In the genomic region with DNA sequence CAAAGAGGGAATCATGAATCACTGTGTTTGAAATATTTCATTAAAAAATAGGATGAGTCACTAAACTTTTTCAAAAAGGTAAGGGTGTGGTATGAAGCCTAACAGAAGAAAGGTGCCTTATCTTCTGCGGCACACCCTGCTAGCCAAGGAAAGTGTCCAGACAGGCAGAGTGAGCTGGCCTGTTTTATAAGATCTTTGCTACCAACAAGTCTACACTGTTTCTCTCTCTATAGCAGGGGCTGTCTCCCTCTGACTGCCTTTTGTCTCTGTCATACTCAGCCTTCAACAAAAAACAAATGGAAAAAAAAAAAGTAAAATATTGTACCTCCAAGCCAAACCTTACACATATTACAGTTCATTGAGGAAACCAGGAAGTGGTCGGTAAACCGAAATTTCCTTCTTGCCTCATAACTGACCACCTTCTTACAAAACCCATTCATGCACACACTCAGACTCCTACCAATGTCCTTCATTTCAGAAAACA, we compare ENCODE assay signal across 13 cellular contexts. TPM values are rescaled to one million over a fixed set of nuclear protein-coding genes. Genes with fewer than 3 reads are reported as not detected.
DNase-seq lines count a peak whose midpoint lies in the region; ATAC-seq and TF ChIP-seq lines count a peak whose summit lies in the region.
"Had no signal": no experiment of that assay in that cellular context is flagged by ENCODE, and none has a peak within 500 bp of the region (broad histone marks: within the 10 kb centered on the region; RNA-seq: fewer than 3 reads in every experiment).

No MANE protein-coding gene starts in this region.

- peaks cover 11% of the 10 kb centered on the region; the same call in 1 of the 2 replicates for H3F3A ChIP-seq in Loucy (ENCODE audit: low read depth)

- POLR2A ChIA-PET in CD8-positive, alpha-beta memory T cell (lab: Charles Lee), result no interaction called here

- no peaks in the 10 kb centered on the region for H3K9me3 Mint-ChIP-seq in CD8-positive, alpha-beta memory T cell
- H3K9me3 Mint-ChIP-seq in activated T-helper 17 cell treated with anti-CD3 and anti-CD28 coated beads, Interleukin-2, amount 50 U/mL, for 72 hours, result no peaks in the 10 kb centered on the region
- H3K9me3 Mint-ChIP-seq: activated T-cell treated with anti-CD3 and anti-CD28 coated beads, Interleukin-2, amount 50 U/mL, for 4 hours; dendritic cell treated with granulocyte-macrophage colony-stimulating factor and Interleukin-4, amounts not matched to agents 40 ng/mL and 50 ng/mL, for 4 days had no signal

- H3K4me1 Mint-ChIP-seq in CD8-positive, alpha-beta memory T cell, result peaks cover 68 to 91% (median 90%) of the 10 kb centered on the region in 3 donors
- peaks cover 35% of the 10 kb centered on the region for H3K4me1 Mint-ChIP-seq in activated T-helper 17 cell treated with anti-CD3 and anti-CD28 coated beads, Interleukin-2, amount 50 U/mL, for 72 hours

- no peak overlapping the region for H3K27ac ChIP-seq in CD8-positive, alpha-beta memory T cell (ENCODE audit: low read depth, low read length)
- H3K27ac ChIP-seq in mucosa of rectum (ENCODE audit: low read depth in 2 of 2, low read length in 2 of 2), result peak overlapping the region; percentile 44 to 84
- no peak overlapping the region for H3K27ac ChIP-seq in adrenal gland
- H3K27ac ChIP-seq: tibial artery had no signal

- peaks cover 16% of the 10 kb centered on the region for H4K20me1 ChIP-seq in Loucy (ENCODE audit: insufficient read depth, low read length, poor library complexity, severe bottlenecking)

- H3K9me2 ChIP-seq in Loucy (replicated peaks; ENCODE audit: low read depth, low read length), result no peaks in the 10 kb centered on the region

- CTCF ChIA-PET in CD8-positive, alpha-beta memory T cell (lab: Charles Lee), result no interaction called here

- peak overlapping the region in 6 of 8 donors; percentile 7 to 87 (median 30) for H3K27ac Mint-ChIP-seq in CD8-positive, alpha-beta memory T cell
- H3K27ac Mint-ChIP-seq in activated T-helper 17 cell treated with anti-CD3 and anti-CD28 coated beads, Interleukin-2, amount 50 U/mL, for 72 hours, result peak overlapping the region; percentile 6
- H3K27ac Mint-ChIP-seq: dendritic cell treated with granulocyte-macrophage colony-stimulating factor and Interleukin-4, amounts not matched to agents 40 ng/mL and 50 ng/mL, for 4 days had no signal

- H3K4me1 ChIP-seq in CD8-positive, alpha-beta memory T cell (ENCODE audit: insufficient read depth, low read length), result peaks cover 31% of the 10 kb centered on the region
- H3K4me1 ChIP-seq in Loucy (ENCODE audit: insufficient read depth, low read length, poor library complexity, severe bottlenecking) (peaks cover 83% of the 10 kb centered on the region), mucosa of rectum (ENCODE audit: control insufficient read depth in 2 of 2, insufficient read depth in 2 of 2, low read length in 2 of 2) (peaks cover 23 to 36% of the 10 kb centered on the region in 2 donors), adrenal gland (replicated peaks in 1 of 2) (peaks cover 0 to 26% of the 10 kb centered on the region in 2 donors)
- H3K4me1 ChIP-seq: tibial artery had no signal

- 71 to 87% (median 79%) methylated on average over 3 of the region's 3 CpGs for WGBS in adrenal gland, 4 donors

- DNase-seq in CD8-positive, alpha-beta memory T cell, result no peak
- DNase-seq in dedifferentiated amniotic fluid mesenchymal stem cell (ENCODE audit: extremely low spot score) (no peak), NCI-H1417 treated with DMSO at 0.1 percent for 48 hours (lab: John Stamatoyannopoulos, UW) (no peak), adrenal gland (no peak)
- DNase-seq in stimulated activated CD4-positive, alpha-beta T cell treated with anti-CD3 and anti-CD28 coated beads, Interleukin-1b, Interleukin-23, amount 100 ng/mL, for 48 hours, result no peak
- DNase-seq: activated T-cell treated with anti-CD3 and anti-CD28 coated beads, Interleukin-2, amount 50 U/mL, for 4 hours; GOT3; stimulated activated CD4-positive, alpha-beta T cell treated with anti-CD3 and anti-CD28 coated beads, Interleukin-4, amount 100 ng/mL, for 1 hour; tibial artery had no signal

- peak overlapping the region in 1 of 7 donors; percentile 1 for H3K4me3 Mint-ChIP-seq in CD8-positive, alpha-beta memory T cell
- no peak overlapping the region for H3K4me3 Mint-ChIP-seq in activated T-helper 17 cell treated with anti-CD3 and anti-CD28 coated beads, Interleukin-2, amount 50 U/mL, for 72 hours
- H3K4me3 Mint-ChIP-seq: activated T-cell treated with anti-CD3 and anti-CD28 coated beads, Interleukin-2, amount 50 U/mL, for 4 hours; dendritic cell treated with granulocyte-macrophage colony-stimulating factor and Interleukin-4, amounts not matched to agents 40 ng/mL and 50 ng/mL, for 4 days had no signal

- H3K9me3 ChIP-seq in CD8-positive, alpha-beta memory T cell (ENCODE audit: low read length), result no peaks in the 10 kb centered on the region
- H3K9me3 ChIP-seq in Loucy (ENCODE audit: insufficient read depth, low read depth, low read length), result no peaks in the 10 kb centered on the region
- no peaks in the 10 kb centered on the region for H3K9me3 ChIP-seq in mucosa of rectum (ENCODE audit: control insufficient read depth in 2 of 2, low read length in 2 of 2)
- no peaks in the 10 kb centered on the region for H3K9me3 ChIP-seq in adrenal gland (replicated peaks in 1 of 3)
- H3K9me3 ChIP-seq: tibial artery had no signal

- ATAC-seq in activated T-helper 17 cell treated with anti-CD3 and anti-CD28 coated beads, Interleukin-2, amount 50 U/mL, for 72 hours (replicated peaks), result peak; percentile 43
- ATAC-seq: activated T-cell treated with anti-CD3 and anti-CD28 coated beads, Interleukin-2, amount 50 U/mL, for 4 hours had no signal

- H3K27me3 ChIP-seq in CD8-positive, alpha-beta memory T cell (ENCODE audit: insufficient read depth, low read length, poor library complexity, severe bottlenecking), result no peaks in the 10 kb centered on the region
- H3K27me3 ChIP-seq in Loucy (ENCODE audit: insufficient read depth, low read length, poor library complexity, severe bottlenecking), result no peaks in the 10 kb centered on the region
- no peaks in the 10 kb centered on the region for H3K27me3 ChIP-seq in mucosa of rectum (ENCODE audit: control insufficient read depth in 2 of 2, insufficient read depth in 2 of 2, low read length in 2 of 2)
- H3K27me3 ChIP-seq in adrenal gland, result no peaks in the 10 kb centered on the region
- H3K27me3 ChIP-seq: tibial artery had no signal

- no peak for TF ChIP-seq POLR2A in adrenal gland (IDR thresholded peaks at IDR 0.05)

- H2AFZ ChIP-seq in Loucy (ENCODE audit: low read length), result no peak overlapping the region

- H3K79me2 ChIP-seq in Loucy (ENCODE audit: insufficient read depth, low read length), result peaks cover 93% of the 10 kb centered on the region

- peaks cover 0 to 3% (median 2%) of the 10 kb centered on the region in 3 donors for H3K36me3 Mint-ChIP-seq in CD8-positive, alpha-beta memory T cell
- no peaks in the 10 kb centered on the region for H3K36me3 Mint-ChIP-seq in activated T-helper 17 cell treated with anti-CD3 and anti-CD28 coated beads, Interleukin-2, amount 50 U/mL, for 72 hours (ENCODE audit: low read depth)

- intact Hi-C loops in adrenal gland (cut with DNase I), result no loop called here

- no peaks in the 10 kb centered on the region for H3K36me3 ChIP-seq in CD8-positive, alpha-beta memory T cell (ENCODE audit: insufficient read depth, low read length)
- H3K36me3 ChIP-seq in Loucy (ENCODE audit: insufficient read depth, low read length), result no peaks in the 10 kb centered on the region
- H3K36me3 ChIP-seq in mucosa of rectum (ENCODE audit: control insufficient read depth in 2 of 2, insufficient read depth in 2 of 2, low read length in 2 of 2), result no peaks in the 10 kb centered on the region
- no peaks in the 10 kb centered on the region for H3K36me3 ChIP-seq in adrenal gland (replicated peaks in 1 of 2)
- H3K36me3 ChIP-seq: tibial artery had no signal

- H3K9ac ChIP-seq in Loucy (ENCODE audit: low read depth, low read length, poor library complexity, severe bottlenecking) (peak overlapping the region; percentile 41), mucosa of rectum (ENCODE audit: low read depth in 1 of 2, low read length in 2 of 2) (peak overlapping the region in 1 of 2 donors; percentile 44)

- H3K4me3 ChIP-seq in CD8-positive, alpha-beta memory T cell (ENCODE audit: low read length), result no peak overlapping the region
- H3K4me3 ChIP-seq in Loucy (ENCODE audit: low read length, poor library complexity, severe bottlenecking) (peak overlapping the region; percentile 34), mucosa of rectum (ENCODE audit: low read length in 2 of 2) (no peak overlapping the region), adrenal gland (no peak overlapping the region)
- H3K4me3 ChIP-seq: tibial artery had no signal

- peak overlapping the region; percentile 60 for H3K4me2 ChIP-seq in Loucy (ENCODE audit: low read depth, low read length, poor library complexity, severe bottlenecking)

- TF ChIP-seq CTCF in Loucy (conservative IDR thresholded peaks at IDR 0.05; ENCODE audit: low read length), result no peak
- TF ChIP-seq CTCF in adrenal gland (IDR thresholded peaks at IDR 0.05), result no peak

- H3K27me3 Mint-ChIP-seq in CD8-positive, alpha-beta memory T cell, result peaks cover 0 to 2% of the 10 kb centered on the region in 2 donors
- H3K27me3 Mint-ChIP-seq in activated T-helper 17 cell treated with anti-CD3 and anti-CD28 coated beads, Interleukin-2, amount 50 U/mL, for 72 hours, result no peaks in the 10 kb centered on the region
- H3K27me3 Mint-ChIP-seq: dendritic cell treated with granulocyte-macrophage colony-stimulating factor and Interleukin-4, amounts not matched to agents 40 ng/mL and 50 ng/mL, for 4 days had no signal

RNA-seq across cellular contexts. Expression of a gene that starts 9.1 kb away (rescaled TPM):
- 10 to 100 TPM; 40.9 to 41.8 TPM for total RNA-seq in CD8-positive, alpha-beta memory T cell
- polyA plus RNA-seq in CD8-positive, alpha-beta memory T cell, result 46.3 TPM
- total RNA-seq in activated T-helper 17 cell treated with anti-CD3 and anti-CD28 coated beads, Interleukin-2, amount 50 U/mL, for 72 hours, result 10 to 100 TPM; 20.5 to 50.5 TPM
- total RNA-seq in adrenal gland, result 100 to 1,000 TPM in 4 of 8 donors, 10 to 100 TPM in 4; 80.1 to 143 (median 99.2) TPM
- 100 to 1,000 TPM in 1 of 3 donors, 10 to 100 TPM in 2; 30.1 to 148 (median 34.7) TPM for polyA plus RNA-seq in adrenal gland

RNA-seq across cellular contexts. Expression of a gene that starts 9.2 kb away (rescaled TPM):
- total RNA-seq in CD8-positive, alpha-beta memory T cell, result 10 to 100 TPM; 86.4 to 89.6 TPM
- 42.1 TPM for polyA plus RNA-seq in CD8-positive, alpha-beta memory T cell
- 10 to 100 TPM; 47.0 to 70.5 TPM for total RNA-seq in activated T-helper 17 cell treated with anti-CD3 and anti-CD28 coated beads, Interleukin-2, amount 50 U/mL, for 72 hours
- 100 to 1,000 TPM in 4 of 8 donors, 10 to 100 TPM in 4; 72.9 to 214 (median 97.7) TPM for total RNA-seq in adrenal gland
- 10 to 100 TPM; 68.9 to 80.2 (median 73.4) TPM for polyA plus RNA-seq in adrenal gland

RNA-seq across cellular contexts. Expression of a gene that starts 59.3 kb away (rescaled TPM):
- under 1 TPM in 1 of 2 experiments, not detected in 1; 0.24 TPM for total RNA-seq in CD8-positive, alpha-beta memory T cell
- not detected for polyA plus RNA-seq in CD8-positive, alpha-beta memory T cell
- under 1 TPM; 0.37 to 0.66 TPM for total RNA-seq in activated T-helper 17 cell treated with anti-CD3 and anti-CD28 coated beads, Interleukin-2, amount 50 U/mL, for 72 hours
- total RNA-seq in adrenal gland, result 100 to 1,000 TPM in 3 of 8 donors, 10 to 100 TPM in 5; 20.7 to 110 (median 73.1) TPM
- 100 to 1,000 TPM in 2 of 3 donors, 1 to 10 TPM in 1; 5.1 to 251 (median 177) TPM for polyA plus RNA-seq in adrenal gland

Comparison
In these comparisons a context has a peak if more than half of its experiments do, and no peak if none do; other contexts are left out.
1. H3K27ac ChIP-seq: peak in mucosa of rectum (2 of 2); none in CD8-positive, alpha-beta memory T cell (single experiment) and adrenal gland (0 of 5).
2. RNA of a gene that starts 59.3 kb away (total RNA-seq): 20.7 to 110 TPM in adrenal gland; 0.37 to 0.66 TPM in activated T-helper 17 cell treated with anti-CD3 and anti-CD28 coated beads, Interleukin-2, amount 50 U/mL, for 72 hours and 0.24 TPM in CD8-positive, alpha-beta memory T cell; every median in the first group is over 10 times any median in the second.